In the genomic region with DNA sequence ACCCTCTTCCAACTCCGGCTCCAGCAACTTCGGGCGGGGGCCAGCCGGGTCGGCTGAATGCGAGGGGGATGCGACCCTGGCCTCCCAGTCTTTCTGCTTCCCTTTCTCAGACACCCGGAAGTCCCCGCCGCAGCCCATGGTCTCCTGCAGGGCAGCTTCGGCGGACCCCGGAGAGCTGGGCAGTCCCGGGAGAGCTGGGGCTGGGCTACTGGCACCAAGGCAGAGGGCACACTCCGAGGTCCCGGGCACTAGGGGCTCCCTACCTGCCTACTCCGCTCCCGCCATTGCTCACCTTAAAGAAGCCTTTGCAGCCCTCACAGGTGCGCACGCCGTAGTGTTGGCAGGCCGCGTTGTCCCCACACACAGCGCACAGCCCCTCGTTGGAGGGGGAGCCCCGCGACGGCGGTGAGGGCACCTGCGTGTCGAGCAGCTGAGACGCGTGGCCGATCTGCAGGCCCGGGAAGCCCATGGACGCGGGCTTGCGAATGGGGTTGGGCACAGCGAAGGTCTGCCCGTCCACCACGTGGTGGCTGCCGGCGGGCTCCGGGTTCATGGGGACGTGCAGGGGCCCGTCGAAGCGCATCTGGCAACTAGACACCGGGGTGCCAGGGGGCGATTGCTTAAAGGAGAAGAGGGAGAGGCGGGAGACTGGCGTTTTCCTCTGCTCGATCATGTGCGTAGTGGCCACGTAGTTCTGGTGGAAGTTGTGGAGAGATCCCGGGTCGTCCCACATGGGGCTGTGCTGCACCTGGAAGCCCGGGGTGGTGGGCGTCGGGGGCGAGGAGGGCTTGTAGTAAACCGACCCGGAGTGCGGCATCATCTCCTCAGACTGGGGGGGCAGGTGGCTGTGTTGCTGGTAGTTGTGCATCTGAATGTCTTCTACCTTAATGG, we compare ENCODE assay signal across 1 cellular context.
A peak's percentile ranks its signal among the peaks of the same experiment; 100 is the strongest.
TF ChIP-seq lines count a peak whose summit lies in the region.

No MANE protein-coding gene starts in this region.

TF ChIP-seq in WTC11, 78 proteins besides CTCF, POLR2A, EP300 and RAD21 (continued from another document and continues in another):
- TF ChIP-seq, protein P1, sequence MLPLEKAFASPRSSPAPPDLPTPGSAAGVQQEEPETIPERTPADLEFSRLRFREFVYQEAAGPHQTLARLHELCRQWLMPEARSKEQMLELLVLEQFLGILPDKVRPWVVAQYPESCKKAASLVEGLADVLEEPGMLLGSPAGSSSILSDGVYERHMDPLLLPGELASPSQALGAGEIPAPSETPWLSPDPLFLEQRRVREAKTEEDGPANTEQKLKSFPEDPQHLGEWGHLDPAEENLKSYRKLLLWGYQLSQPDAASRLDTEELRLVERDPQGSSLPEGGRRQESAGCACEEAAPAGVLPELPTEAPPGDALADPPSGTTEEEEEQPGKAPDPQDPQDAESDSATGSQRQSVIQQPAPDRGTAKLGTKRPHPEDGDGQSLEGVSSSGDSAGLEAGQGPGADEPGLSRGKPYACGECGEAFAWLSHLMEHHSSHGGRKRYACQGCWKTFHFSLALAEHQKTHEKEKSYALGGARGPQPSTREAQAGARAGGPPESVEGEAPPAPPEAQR (CRISPR knock-in tag; IDR thresholded peaks at IDR 0.05): no peak
- TF ChIP-seq, protein P2, sequence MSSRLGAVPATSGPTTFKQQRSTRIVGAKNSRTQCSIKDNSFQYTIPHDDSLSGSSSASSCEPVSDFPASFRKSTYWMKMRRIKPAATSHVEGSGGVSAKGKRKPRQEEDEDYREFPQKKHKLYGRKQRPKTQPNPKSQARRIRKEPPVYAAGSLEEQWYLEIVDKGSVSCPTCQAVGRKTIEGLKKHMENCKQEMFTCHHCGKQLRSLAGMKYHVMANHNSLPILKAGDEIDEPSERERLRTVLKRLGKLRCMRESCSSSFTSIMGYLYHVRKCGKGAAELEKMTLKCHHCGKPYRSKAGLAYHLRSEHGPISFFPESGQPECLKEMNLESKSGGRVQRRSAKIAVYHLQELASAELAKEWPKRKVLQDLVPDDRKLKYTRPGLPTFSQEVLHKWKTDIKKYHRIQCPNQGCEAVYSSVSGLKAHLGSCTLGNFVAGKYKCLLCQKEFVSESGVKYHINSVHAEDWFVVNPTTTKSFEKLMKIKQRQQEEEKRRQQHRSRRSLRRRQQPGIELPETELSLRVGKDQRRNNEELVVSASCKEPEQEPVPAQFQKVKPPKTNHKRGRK (CRISPR knock-in tag; IDR thresholded peaks at IDR 0.05; ENCODE audit: borderline replicate concordance): no peak
- TF ChIP-seq ETV6 (CRISPR knock-in tag; IDR thresholded peaks at IDR 0.05) (peak; percentile 61; the same call in 1 of the 2 replicates), NFYB (CRISPR knock-in tag; conservative IDR thresholded peaks at IDR 0.05; ENCODE audit: low read depth) (no peak), SMAD4 (CRISPR knock-in tag; IDR thresholded peaks at IDR 0.05) (no peak), NR3C1 (CRISPR knock-in tag; conservative IDR thresholded peaks at IDR 0.05; ENCODE audit: low read depth) (no peak), MXD4 (CRISPR knock-in tag; IDR thresholded peaks at IDR 0.05; ENCODE audit: borderline replicate concordance) (no peak), ATF1 (CRISPR knock-in tag; IDR thresholded peaks at IDR 0.05) (no peak), CREM (CRISPR knock-in tag; IDR thresholded peaks at IDR 0.05) (no peak), GABPB1 (CRISPR knock-in tag; IDR thresholded peaks at IDR 0.05) (no peak; the same call in 1 of the 2 replicates), ZNF138 (CRISPR knock-in tag; conservative IDR thresholded peaks at IDR 0.05) (no peak), TEAD1 (CRISPR knock-in tag; IDR thresholded peaks at IDR 0.05) (no peak), FOXK1 (CRISPR knock-in tag; IDR thresholded peaks at IDR 0.05) (no peak), NFE2L1 (CRISPR knock-in tag; IDR thresholded peaks at IDR 0.05) (no peak), ZNF121 (CRISPR knock-in tag; IDR thresholded peaks at IDR 0.05) (no peak; the same call in 1 of the 2 replicates), TCF7 (CRISPR knock-in tag; IDR thresholded peaks at IDR 0.05; ENCODE audit: low read depth) (no peak), NR1H2 (CRISPR knock-in tag; IDR thresholded peaks at IDR 0.05) (no peak), SP1 (CRISPR knock-in tag; conservative IDR thresholded peaks at IDR 0.05) (no peak; the same call in 1 of the 2 replicates), TEAD4 (CRISPR knock-in tag; IDR thresholded peaks at IDR 0.05) (no peak), NR2C2 (CRISPR knock-in tag; IDR thresholded peaks at IDR 0.05) (0 out of 2 replicates have a peak, but pooled peaks have one; percentile 33), ZBTB21 (CRISPR knock-in tag; IDR thresholded peaks at IDR 0.05; ENCODE audit: borderline replicate concordance) (no peak), KAT7 (CRISPR knock-in tag; IDR thresholded peaks at IDR 0.05; ENCODE audit: borderline replicate concordance) (0 out of 2 replicates have a peak, but pooled peaks have one; percentile 40), SOX15 (CRISPR knock-in tag; IDR thresholded peaks at IDR 0.05) (no peak), TP53 (CRISPR knock-in tag; IDR thresholded peaks at IDR 0.05) (no peak)
- TF ChIP-seq, protein P3, sequence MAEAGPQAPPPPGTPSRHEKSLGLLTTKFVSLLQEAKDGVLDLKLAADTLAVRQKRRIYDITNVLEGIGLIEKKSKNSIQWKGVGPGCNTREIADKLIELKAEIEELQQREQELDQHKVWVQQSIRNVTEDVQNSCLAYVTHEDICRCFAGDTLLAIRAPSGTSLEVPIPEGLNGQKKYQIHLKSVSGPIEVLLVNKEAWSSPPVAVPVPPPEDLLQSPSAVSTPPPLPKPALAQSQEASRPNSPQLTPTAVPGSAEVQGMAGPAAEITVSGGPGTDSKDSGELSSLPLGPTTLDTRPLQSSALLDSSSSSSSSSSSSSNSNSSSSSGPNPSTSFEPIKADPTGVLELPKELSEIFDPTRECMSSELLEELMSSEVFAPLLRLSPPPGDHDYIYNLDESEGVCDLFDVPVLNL (CRISPR knock-in tag; IDR thresholded peaks at IDR 0.05; ENCODE audit: borderline replicate concordance, low read depth): no peak
- TF ChIP-seq, protein P4, sequence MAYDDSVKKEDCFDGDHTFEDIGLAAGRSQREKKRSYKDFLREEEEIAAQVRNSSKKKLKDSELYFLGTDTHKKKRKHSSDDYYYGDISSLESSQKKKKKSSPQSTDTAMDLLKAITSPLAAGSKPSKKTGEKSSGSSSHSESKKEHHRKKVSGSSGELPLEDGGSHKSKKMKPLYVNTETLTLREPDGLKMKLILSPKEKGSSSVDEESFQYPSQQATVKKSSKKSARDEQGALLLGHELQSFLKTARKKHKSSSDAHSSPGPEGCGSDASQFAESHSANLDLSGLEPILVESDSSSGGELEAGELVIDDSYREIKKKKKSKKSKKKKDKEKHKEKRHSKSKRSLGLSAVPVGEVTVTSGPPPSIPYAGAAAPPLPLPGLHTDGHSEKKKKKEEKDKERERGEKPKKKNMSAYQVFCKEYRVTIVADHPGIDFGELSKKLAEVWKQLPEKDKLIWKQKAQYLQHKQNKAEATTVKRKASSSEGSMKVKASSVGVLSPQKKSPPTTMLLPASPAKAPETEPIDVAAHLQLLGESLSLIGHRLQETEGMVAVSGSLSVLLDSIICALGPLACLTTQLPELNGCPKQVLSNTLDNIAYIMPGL (CRISPR knock-in tag; IDR thresholded peaks at IDR 0.05): no peak
- TF ChIP-seq, protein P5, sequence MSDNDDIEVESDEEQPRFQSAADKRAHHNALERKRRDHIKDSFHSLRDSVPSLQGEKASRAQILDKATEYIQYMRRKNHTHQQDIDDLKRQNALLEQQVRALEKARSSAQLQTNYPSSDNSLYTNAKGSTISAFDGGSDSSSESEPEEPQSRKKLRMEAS (CRISPR knock-in tag; IDR thresholded peaks at IDR 0.05): peak; percentile 90
- TF ChIP-seq, protein P6, sequence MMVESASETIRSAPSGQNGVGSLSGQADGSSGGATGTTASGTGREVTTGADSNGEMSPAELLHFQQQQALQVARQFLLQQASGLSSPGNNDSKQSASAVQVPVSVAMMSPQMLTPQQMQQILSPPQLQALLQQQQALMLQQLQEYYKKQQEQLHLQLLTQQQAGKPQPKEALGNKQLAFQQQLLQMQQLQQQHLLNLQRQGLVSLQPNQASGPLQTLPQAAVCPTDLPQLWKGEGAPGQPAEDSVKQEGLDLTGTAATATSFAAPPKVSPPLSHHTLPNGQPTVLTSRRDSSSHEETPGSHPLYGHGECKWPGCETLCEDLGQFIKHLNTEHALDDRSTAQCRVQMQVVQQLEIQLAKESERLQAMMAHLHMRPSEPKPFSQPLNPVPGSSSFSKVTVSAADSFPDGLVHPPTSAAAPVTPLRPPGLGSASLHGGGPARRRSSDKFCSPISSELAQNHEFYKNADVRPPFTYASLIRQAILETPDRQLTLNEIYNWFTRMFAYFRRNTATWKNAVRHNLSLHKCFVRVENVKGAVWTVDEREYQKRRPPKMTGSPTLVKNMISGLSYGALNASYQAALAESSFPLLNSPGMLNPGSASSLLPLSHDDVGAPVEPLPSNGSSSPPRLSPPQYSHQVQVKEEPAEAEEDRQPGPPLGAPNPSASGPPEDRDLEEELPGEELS (CRISPR knock-in tag; IDR thresholded peaks at IDR 0.05): no peak; the same call in 1 of the 2 replicates
- TF ChIP-seq, protein P7, sequence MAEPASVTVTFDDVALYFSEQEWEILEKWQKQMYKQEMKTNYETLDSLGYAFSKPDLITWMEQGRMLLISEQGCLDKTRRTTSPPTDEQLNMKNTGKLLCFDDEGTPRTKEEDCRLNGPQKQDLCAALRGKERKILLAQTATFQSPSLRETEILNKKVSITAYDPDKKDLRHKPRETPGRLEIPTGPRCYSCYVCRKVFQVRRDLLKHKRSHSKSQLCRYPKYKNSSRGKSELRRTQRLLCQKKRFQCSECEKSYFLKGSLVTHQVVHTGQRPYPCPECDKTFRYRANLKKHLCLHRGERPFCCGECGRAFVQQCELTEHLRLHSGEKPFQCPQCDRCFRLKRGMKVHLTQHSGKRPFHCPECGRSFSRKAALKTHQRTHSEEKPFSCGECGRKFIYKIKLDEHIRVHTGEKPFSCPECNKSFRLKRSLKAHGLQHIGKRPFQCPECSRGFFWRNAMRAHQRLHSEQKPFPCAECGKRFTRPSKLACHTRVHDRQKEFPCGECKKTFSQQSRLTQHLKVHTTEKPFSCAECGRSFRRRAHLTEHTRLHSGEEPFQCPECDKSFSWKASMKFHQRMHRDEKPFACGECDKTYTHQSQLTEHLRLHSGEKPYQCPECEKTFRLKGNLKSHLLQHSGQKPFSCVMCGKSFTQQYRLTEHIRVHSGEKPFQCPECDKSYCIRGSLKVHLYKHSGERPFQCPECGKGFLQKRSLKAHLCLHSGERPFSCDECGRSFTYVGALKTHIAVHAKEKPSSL (CRISPR knock-in tag; conservative IDR thresholded peaks at IDR 0.05): no peak
- TF ChIP-seq, protein P8, sequence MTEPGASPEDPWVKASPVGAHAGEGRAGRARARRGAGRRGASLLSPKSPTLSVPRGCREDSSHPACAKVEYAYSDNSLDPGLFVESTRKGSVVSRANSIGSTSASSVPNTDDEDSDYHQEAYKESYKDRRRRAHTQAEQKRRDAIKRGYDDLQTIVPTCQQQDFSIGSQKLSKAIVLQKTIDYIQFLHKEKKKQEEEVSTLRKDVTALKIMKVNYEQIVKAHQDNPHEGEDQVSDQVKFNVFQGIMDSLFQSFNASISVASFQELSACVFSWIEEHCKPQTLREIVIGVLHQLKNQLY (CRISPR knock-in tag; IDR thresholded peaks at IDR 0.05): no peak
- TF ChIP-seq, protein P9, sequence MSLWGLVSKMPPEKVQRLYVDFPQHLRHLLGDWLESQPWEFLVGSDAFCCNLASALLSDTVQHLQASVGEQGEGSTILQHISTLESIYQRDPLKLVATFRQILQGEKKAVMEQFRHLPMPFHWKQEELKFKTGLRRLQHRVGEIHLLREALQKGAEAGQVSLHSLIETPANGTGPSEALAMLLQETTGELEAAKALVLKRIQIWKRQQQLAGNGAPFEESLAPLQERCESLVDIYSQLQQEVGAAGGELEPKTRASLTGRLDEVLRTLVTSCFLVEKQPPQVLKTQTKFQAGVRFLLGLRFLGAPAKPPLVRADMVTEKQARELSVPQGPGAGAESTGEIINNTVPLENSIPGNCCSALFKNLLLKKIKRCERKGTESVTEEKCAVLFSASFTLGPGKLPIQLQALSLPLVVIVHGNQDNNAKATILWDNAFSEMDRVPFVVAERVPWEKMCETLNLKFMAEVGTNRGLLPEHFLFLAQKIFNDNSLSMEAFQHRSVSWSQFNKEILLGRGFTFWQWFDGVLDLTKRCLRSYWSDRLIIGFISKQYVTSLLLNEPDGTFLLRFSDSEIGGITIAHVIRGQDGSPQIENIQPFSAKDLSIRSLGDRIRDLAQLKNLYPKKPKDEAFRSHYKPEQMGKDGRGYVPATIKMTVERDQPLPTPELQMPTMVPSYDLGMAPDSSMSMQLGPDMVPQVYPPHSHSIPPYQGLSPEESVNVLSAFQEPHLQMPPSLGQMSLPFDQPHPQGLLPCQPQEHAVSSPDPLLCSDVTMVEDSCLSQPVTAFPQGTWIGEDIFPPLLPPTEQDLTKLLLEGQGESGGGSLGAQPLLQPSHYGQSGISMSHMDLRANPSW (CRISPR knock-in tag; conservative IDR thresholded peaks at IDR 0.05; ENCODE audit: low read depth): no peak
- TF ChIP-seq, protein P10, sequence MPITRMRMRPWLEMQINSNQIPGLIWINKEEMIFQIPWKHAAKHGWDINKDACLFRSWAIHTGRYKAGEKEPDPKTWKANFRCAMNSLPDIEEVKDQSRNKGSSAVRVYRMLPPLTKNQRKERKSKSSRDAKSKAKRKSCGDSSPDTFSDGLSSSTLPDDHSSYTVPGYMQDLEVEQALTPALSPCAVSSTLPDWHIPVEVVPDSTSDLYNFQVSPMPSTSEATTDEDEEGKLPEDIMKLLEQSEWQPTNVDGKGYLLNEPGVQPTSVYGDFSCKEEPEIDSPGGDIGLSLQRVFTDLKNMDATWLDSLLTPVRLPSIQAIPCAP (CRISPR knock-in tag; IDR thresholded peaks at IDR 0.05): 0 out of 2 replicates have a peak, but pooled peaks have one; percentile 35
- TF ChIP-seq, protein P11, sequence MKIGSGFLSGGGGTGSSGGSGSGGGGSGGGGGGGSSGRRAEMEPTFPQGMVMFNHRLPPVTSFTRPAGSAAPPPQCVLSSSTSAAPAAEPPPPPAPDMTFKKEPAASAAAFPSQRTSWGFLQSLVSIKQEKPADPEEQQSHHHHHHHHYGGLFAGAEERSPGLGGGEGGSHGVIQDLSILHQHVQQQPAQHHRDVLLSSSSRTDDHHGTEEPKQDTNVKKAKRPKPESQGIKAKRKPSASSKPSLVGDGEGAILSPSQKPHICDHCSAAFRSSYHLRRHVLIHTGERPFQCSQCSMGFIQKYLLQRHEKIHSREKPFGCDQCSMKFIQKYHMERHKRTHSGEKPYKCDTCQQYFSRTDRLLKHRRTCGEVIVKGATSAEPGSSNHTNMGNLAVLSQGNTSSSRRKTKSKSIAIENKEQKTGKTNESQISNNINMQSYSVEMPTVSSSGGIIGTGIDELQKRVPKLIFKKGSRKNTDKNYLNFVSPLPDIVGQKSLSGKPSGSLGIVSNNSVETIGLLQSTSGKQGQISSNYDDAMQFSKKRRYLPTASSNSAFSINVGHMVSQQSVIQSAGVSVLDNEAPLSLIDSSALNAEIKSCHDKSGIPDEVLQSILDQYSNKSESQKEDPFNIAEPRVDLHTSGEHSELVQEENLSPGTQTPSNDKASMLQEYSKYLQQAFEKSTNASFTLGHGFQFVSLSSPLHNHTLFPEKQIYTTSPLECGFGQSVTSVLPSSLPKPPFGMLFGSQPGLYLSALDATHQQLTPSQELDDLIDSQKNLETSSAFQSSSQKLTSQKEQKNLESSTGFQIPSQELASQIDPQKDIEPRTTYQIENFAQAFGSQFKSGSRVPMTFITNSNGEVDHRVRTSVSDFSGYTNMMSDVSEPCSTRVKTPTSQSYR (CRISPR knock-in tag; IDR thresholded peaks at IDR 0.05): peak; percentile 44; the same call in 1 of the 2 replicates
- TF ChIP-seq, protein P12, sequence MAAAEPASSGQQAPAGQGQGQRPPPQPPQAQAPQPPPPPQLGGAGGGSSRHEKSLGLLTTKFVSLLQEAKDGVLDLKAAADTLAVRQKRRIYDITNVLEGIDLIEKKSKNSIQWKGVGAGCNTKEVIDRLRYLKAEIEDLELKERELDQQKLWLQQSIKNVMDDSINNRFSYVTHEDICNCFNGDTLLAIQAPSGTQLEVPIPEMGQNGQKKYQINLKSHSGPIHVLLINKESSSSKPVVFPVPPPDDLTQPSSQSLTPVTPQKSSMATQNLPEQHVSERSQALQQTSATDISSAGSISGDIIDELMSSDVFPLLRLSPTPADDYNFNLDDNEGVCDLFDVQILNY (CRISPR knock-in tag; IDR thresholded peaks at IDR 0.05): no peak
